In genomic region chrX:31099536-31100090, GRCh38 we compare ENCODE assay signal across 13 cellular contexts. TPM values are rescaled to one million over a fixed set of nuclear protein-coding genes. Genes with fewer than 3 reads are reported as not detected.
A peak's percentile ranks its signal among the peaks of the same experiment; 100 is the strongest.
DNase-seq lines count a peak whose midpoint lies in the region; ATAC-seq and TF ChIP-seq lines count a peak whose summit lies in the region.
"Had no signal": no experiment of that assay in that cellular context is flagged by ENCODE, and none has a peak within 500 bp of the region (broad histone marks: within the 10 kb centered on the region; RNA-seq: fewer than 3 reads in every experiment).

No MANE protein-coding gene starts in this region.

- no peak overlapping the region for H3K27ac ChIP-seq in CD8-positive, alpha-beta memory T cell (ENCODE audit: low read depth, low read length)
- H3K27ac ChIP-seq in ascending aorta: no peak overlapping the region
- H3K27ac ChIP-seq: C4-2B, thoracic aorta had no signal

- DNase-seq in activated naive CD4-positive, alpha-beta T cell treated with anti-CD3 and anti-CD28 coated beads for 36 hours: peak; percentile 67
- no peak for DNase-seq in activated naive CD4-positive, alpha-beta T cell treated with anti-CD3 and anti-CD28 coated beads, Interleukin-2, amount 10 ng/mL, durations not matched to agents 7 days and 5 days
- DNase-seq in OCI-M1 (lab: John Stamatoyannopoulos, UW) (peak; percentile 1), GOT3 (lab: John Stamatoyannopoulos, UW) (no peak), ascending aorta (ENCODE audit: low spot score in 2 of 2) (no peak)
- peak in 1 of 2 donors; percentile 48 for DNase-seq in stimulated activated effector memory CD8-positive, alpha-beta T cell treated with anti-CD3 and anti-CD28 coated beads, Interleukin-12 subunit alpha, Interleukin-12 subunit beta, amount 100 ng/mL, for 72 hours (ENCODE audit: low spot score in 2 of 2)
- no peak for DNase-seq in CD8-positive, alpha-beta memory T cell
- DNase-seq: IMR-90 had no signal

- CTCF ChIA-PET in activated naive CD4-positive, alpha-beta T cell treated with anti-CD3 and anti-CD28 coated beads for 36 hours (lab: Charles Lee): no interaction called here
- CTCF ChIA-PET in activated naive CD4-positive, alpha-beta T cell treated with anti-CD3 and anti-CD28 coated beads, Interleukin-2, amount 10 ng/mL, durations not matched to agents 7 days and 5 days (lab: Charles Lee): no interaction called here
- CTCF ChIA-PET in CD8-positive, alpha-beta memory T cell (lab: Charles Lee): no interaction called here

- H3K9me3 ChIP-seq in CD8-positive, alpha-beta memory T cell (ENCODE audit: low read length): no peaks in the 10 kb centered on the region
- H3K9me3 ChIP-seq in ascending aorta: no peaks in the 10 kb centered on the region
- H3K9me3 ChIP-seq: thoracic aorta had no signal

- no peak for TF ChIP-seq CTCF in ascending aorta (IDR thresholded peaks at IDR 0.05)

- intact Hi-C loops in activated naive CD4-positive, alpha-beta T cell treated with anti-CD3 and anti-CD28 coated beads for 36 hours (cut with micrococcal nuclease): loop anchor here (1.0 to 5.0 kb wide), 6 partner anchors 29 to 447 kb away; partner anchors contain the start of genes GK and TAB3
- intact Hi-C loops in ascending aorta (cut with DNase I): no loop called here

- no peak overlapping the region for H3K27ac Mint-ChIP-seq in activated naive CD4-positive, alpha-beta T cell treated with anti-CD3 and anti-CD28 coated beads for 36 hours
- H3K27ac Mint-ChIP-seq in activated naive CD4-positive, alpha-beta T cell treated with anti-CD3 and anti-CD28 coated beads, Interleukin-2, amount 10 ng/mL, durations not matched to agents 7 days and 5 days: no peak overlapping the region
- H3K27ac Mint-ChIP-seq in stimulated activated effector memory CD8-positive, alpha-beta T cell treated with anti-CD3 and anti-CD28 coated beads, Interleukin-12 subunit alpha, Interleukin-12 subunit beta, amount 100 ng/mL, for 72 hours: no peak overlapping the region
- no peak overlapping the region for H3K27ac Mint-ChIP-seq in CD8-positive, alpha-beta memory T cell

- H3K4me3 Mint-ChIP-seq in activated naive CD4-positive, alpha-beta T cell treated with anti-CD3 and anti-CD28 coated beads for 36 hours: no peak overlapping the region
- H3K4me3 Mint-ChIP-seq in activated naive CD4-positive, alpha-beta T cell treated with anti-CD3 and anti-CD28 coated beads, Interleukin-2, amount 10 ng/mL, durations not matched to agents 7 days and 5 days: no peak overlapping the region
- no peak overlapping the region for H3K4me3 Mint-ChIP-seq in stimulated activated effector memory CD8-positive, alpha-beta T cell treated with anti-CD3 and anti-CD28 coated beads, Interleukin-12 subunit alpha, Interleukin-12 subunit beta, amount 100 ng/mL, for 72 hours
- no peak overlapping the region for H3K4me3 Mint-ChIP-seq in CD8-positive, alpha-beta memory T cell
- H3K4me3 Mint-ChIP-seq: neural crest cell had no signal

- POLR2A ChIA-PET in CD8-positive, alpha-beta memory T cell (lab: Charles Lee): no interaction called here

- H3K9me3 Mint-ChIP-seq in activated naive CD4-positive, alpha-beta T cell treated with anti-CD3 and anti-CD28 coated beads for 36 hours: no peaks in the 10 kb centered on the region
- H3K9me3 Mint-ChIP-seq in activated naive CD4-positive, alpha-beta T cell treated with anti-CD3 and anti-CD28 coated beads, Interleukin-2, amount 10 ng/mL, durations not matched to agents 7 days and 5 days: no peaks in the 10 kb centered on the region
- peaks cover 7% of the 10 kb centered on the region for H3K9me3 Mint-ChIP-seq in stimulated activated effector memory CD8-positive, alpha-beta T cell treated with anti-CD3 and anti-CD28 coated beads, Interleukin-12 subunit alpha, Interleukin-12 subunit beta, amount 100 ng/mL, for 72 hours
- H3K9me3 Mint-ChIP-seq in CD8-positive, alpha-beta memory T cell: peaks cover 0 to 5% (median under 1%) of the 10 kb centered on the region in 5 donors

- no peaks in the 10 kb centered on the region for H3K27me3 Mint-ChIP-seq in activated naive CD4-positive, alpha-beta T cell treated with anti-CD3 and anti-CD28 coated beads for 36 hours (ENCODE audit: low read depth)
- no peaks in the 10 kb centered on the region for H3K27me3 Mint-ChIP-seq in activated naive CD4-positive, alpha-beta T cell treated with anti-CD3 and anti-CD28 coated beads, Interleukin-2, amount 10 ng/mL, durations not matched to agents 7 days and 5 days
- peaks cover 0 to 3% of the 10 kb centered on the region in 2 donors for H3K27me3 Mint-ChIP-seq in CD8-positive, alpha-beta memory T cell

- peaks cover 4% of the 10 kb centered on the region for H3K4me1 Mint-ChIP-seq in activated naive CD4-positive, alpha-beta T cell treated with anti-CD3 and anti-CD28 coated beads for 36 hours (ENCODE audit: low read depth)
- no peaks in the 10 kb centered on the region for H3K4me1 Mint-ChIP-seq in activated naive CD4-positive, alpha-beta T cell treated with anti-CD3 and anti-CD28 coated beads, Interleukin-2, amount 10 ng/mL, durations not matched to agents 7 days and 5 days
- H3K4me1 Mint-ChIP-seq in stimulated activated effector memory CD8-positive, alpha-beta T cell treated with anti-CD3 and anti-CD28 coated beads, Interleukin-12 subunit alpha, Interleukin-12 subunit beta, amount 100 ng/mL, for 72 hours: no peaks in the 10 kb centered on the region
- H3K4me1 Mint-ChIP-seq in CD8-positive, alpha-beta memory T cell: no peaks in the 10 kb centered on the region
- H3K4me1 Mint-ChIP-seq: neural crest cell had no signal

- H3K4me1 ChIP-seq in CD8-positive, alpha-beta memory T cell (ENCODE audit: insufficient read depth, low read length): no peaks in the 10 kb centered on the region
- H3K4me1 ChIP-seq in ascending aorta: no peaks in the 10 kb centered on the region

- H3K36me3 Mint-ChIP-seq in activated naive CD4-positive, alpha-beta T cell treated with anti-CD3 and anti-CD28 coated beads for 36 hours (ENCODE audit: low read depth): no peaks in the 10 kb centered on the region
- no peaks in the 10 kb centered on the region for H3K36me3 Mint-ChIP-seq in activated naive CD4-positive, alpha-beta T cell treated with anti-CD3 and anti-CD28 coated beads, Interleukin-2, amount 10 ng/mL, durations not matched to agents 7 days and 5 days
- H3K36me3 Mint-ChIP-seq in stimulated activated effector memory CD8-positive, alpha-beta T cell treated with anti-CD3 and anti-CD28 coated beads, Interleukin-12 subunit alpha, Interleukin-12 subunit beta, amount 100 ng/mL, for 72 hours: no peaks in the 10 kb centered on the region
- H3K36me3 Mint-ChIP-seq in CD8-positive, alpha-beta memory T cell: no peaks in the 10 kb centered on the region

- peak; percentile 89 for ATAC-seq in HG02798 (IDR thresholded peaks at IDR 0.05; ENCODE audit: poor library complexity, unreplicated experiment)
- peak; percentile 93 for ATAC-seq in stimulated activated effector memory CD8-positive, alpha-beta T cell treated with anti-CD3 and anti-CD28 coated beads, Interleukin-12 subunit alpha, Interleukin-12 subunit beta, amount 100 ng/mL, for 72 hours

- H3K36me3 ChIP-seq in CD8-positive, alpha-beta memory T cell (ENCODE audit: insufficient read depth, low read length): no peaks in the 10 kb centered on the region
- no peaks in the 10 kb centered on the region for H3K36me3 ChIP-seq in ascending aorta
- H3K36me3 ChIP-seq: thoracic aorta had no signal

- H3K27me3 ChIP-seq in CD8-positive, alpha-beta memory T cell (ENCODE audit: insufficient read depth, low read length, poor library complexity, severe bottlenecking): no peaks in the 10 kb centered on the region
- H3K27me3 ChIP-seq in ascending aorta: no peaks in the 10 kb centered on the region

- no peak overlapping the region for H3K4me3 ChIP-seq in CD8-positive, alpha-beta memory T cell (ENCODE audit: low read length)
- H3K4me3 ChIP-seq in ascending aorta: no peak overlapping the region
- H3K4me3 ChIP-seq: thoracic aorta had no signal

RNA-seq across cellular contexts. Expression of gene FTHL17, which starts 27.8 kb away (rescaled TPM):
- total RNA-seq in activated naive CD4-positive, alpha-beta T cell treated with anti-CD3 and anti-CD28 coated beads for 36 hours: not detected
- not detected for total RNA-seq in CD8-positive, alpha-beta memory T cell
- not detected for polyA plus RNA-seq in CD8-positive, alpha-beta memory T cell
- total RNA-seq in ascending aorta: not detected
- total RNA-seq: endothelial cell of umbilical vein, IMR-90, neural crest cell, thoracic aorta had no signal
- polyA plus RNA-seq: endothelial cell of umbilical vein, IMR-90 had no signal

Comparison
In these comparisons a context has a peak if more than half of its experiments do, and no peak if none do; other contexts are left out.
1. DNase-seq: peak in activated naive CD4-positive, alpha-beta T cell treated with anti-CD3 and anti-CD28 coated beads for 36 hours (single experiment) and OCI-M1 (single experiment); none in activated naive CD4-positive, alpha-beta T cell treated with anti-CD3 and anti-CD28 coated beads, Interleukin-2, amount 10 ng/mL, durations not matched to agents 7 days and 5 days (single experiment), CD8-positive, alpha-beta memory T cell (0 of 5), GOT3 (single experiment) and ascending aorta (0 of 2).